8 cellular contexts compared by ENCODE assay signal in the genomic region with DNA sequence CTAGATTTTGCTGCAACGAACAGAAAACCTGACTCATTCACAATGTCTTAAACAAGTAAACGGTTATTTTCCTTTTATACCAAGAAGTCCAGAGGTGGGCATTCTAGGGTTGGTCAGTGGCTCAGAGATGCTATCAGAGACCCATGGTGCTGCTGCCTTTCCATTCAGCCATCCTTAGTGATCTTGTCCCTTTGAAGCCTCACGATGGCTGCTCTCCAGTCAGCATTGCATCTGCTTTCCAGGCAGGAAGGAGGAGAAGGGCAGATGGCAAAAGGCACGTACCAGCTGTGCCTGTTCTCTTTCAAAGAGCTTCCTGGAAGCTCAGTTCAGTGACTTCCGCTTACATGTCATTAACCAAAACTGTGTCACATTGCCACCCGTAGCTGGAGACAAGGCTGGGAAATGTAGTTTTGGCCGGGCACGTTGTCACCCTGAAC. TPM values are rescaled to one million over a fixed set of nuclear protein-coding genes. Genes with fewer than 3 reads are reported as not detected.
DNase-seq lines count a peak whose midpoint lies in the region; ATAC-seq and TF ChIP-seq lines count a peak whose summit lies in the region.

No MANE protein-coding gene starts in this region.

- no peaks in the 10 kb centered on the region for H3K27me3 ChIP-seq in BE2C

- peaks cover 46 to 58% (median 52%) of the 10 kb centered on the region in 3 donors for H3K4me1 Mint-ChIP-seq in naive B cell

- H3K4me3 Mint-ChIP-seq in naive B cell: peak overlapping the region; percentile 65 to 94 (median 88)

- H3K9me3 Mint-ChIP-seq in naive B cell: no peaks in the 10 kb centered on the region

- H3K36me3 Mint-ChIP-seq in naive B cell: no peaks in the 10 kb centered on the region

- H3K4me3 ChIP-seq in BE2C (ENCODE audit: low read depth, low read length): peak overlapping the region; percentile 44
- H3K4me3 ChIP-seq in SK-N-MC: peak overlapping the region; percentile 0; the same call in 1 of the 2 replicates

- peaks cover 3% of the 10 kb centered on the region; the same call in 1 of the 2 replicates for H3K4me1 ChIP-seq in BE2C

- H3K27me3 Mint-ChIP-seq in naive B cell: no peaks in the 10 kb centered on the region

- H3K27ac Mint-ChIP-seq in naive B cell: peak overlapping the region; percentile 92 to 98 (median 94)

- H3K9me3 ChIP-seq in BE2C (no peaks in the 10 kb centered on the region), SK-N-MC (ENCODE audit: low read depth, low read length) (no peaks in the 10 kb centered on the region)

- no peaks in the 10 kb centered on the region for H3K36me3 ChIP-seq in BE2C
- no peaks in the 10 kb centered on the region for H3K36me3 ChIP-seq in SK-N-MC (ENCODE audit: insufficient read depth, low read length)

- H3K9ac ChIP-seq in SK-N-MC (ENCODE audit: insufficient read length): no peak overlapping the region

- H3K27ac ChIP-seq in SK-N-MC: peak overlapping the region; percentile 60; the same call in 1 of the 2 replicates
- H3K27ac ChIP-seq in temporal lobe (ENCODE audit: low read depth, low read length): peak overlapping the region; percentile 46

- DNase-seq in BE2C (peak; percentile 82), SK-N-MC (ENCODE audit: low read depth, low spot score) (no peak), anterior cingulate cortex (lab: John Stamatoyannopoulos, UW) (peak in 36 of 58 donors; percentile 13 to 73 (median 36)), naive B cell (peak; percentile 37), glomerular visceral epithelial cell (ENCODE audit: extremely low spot score) (no peak)

- ATAC-seq in GM19035 (IDR thresholded peaks at IDR 0.05; ENCODE audit: unreplicated experiment): peak; percentile 95
- ATAC-seq in HG03280 (IDR thresholded peaks at IDR 0.05; ENCODE audit: unreplicated experiment): peak; percentile 93
- ATAC-seq in naive B cell (ENCODE audit: low read depth in 2 of 2): peak; percentile 88

- TF ChIP-seq CTCF in BE2C (IDR thresholded peaks at IDR 0.05; ENCODE audit: low read depth, low read length): no peak

RNA-seq across cellular contexts. Expression of gene WDFY2, which starts 30.1 kb away (rescaled TPM):
- polyA plus RNA-seq in BE2C (2012; ENCODE audit: insufficient read depth, insufficient read length, low read depth): 7.4 TPM
- polyA plus RNA-seq in naive B cell (ENCODE audit: low read depth in 6 of 6): 10 to 100 TPM in 1 of 6 donors, 1 to 10 TPM in 5; 7.6 to 13.6 (median 8.0) TPM
- 8.1 TPM for total RNA-seq in temporal lobe

Comparison
In these comparisons a context has a peak if more than half of its experiments do, and no peak if none do; other contexts are left out.
1. DNase-seq: peak in BE2C (single experiment), anterior cingulate cortex (36 of 58) and naive B cell (single experiment); none in SK-N-MC (single experiment) and glomerular visceral epithelial cell (single experiment).
2. Peak in every context shown above with its lines, with median percentiles within 50 percentile points of each other: ATAC-seq.